In genomic region chr17:42997390-42997983, GRCh38 we compare ENCODE assay signal across 8 cellular contexts. TPM values are rescaled to one million over a fixed set of nuclear protein-coding genes. Genes with fewer than 3 reads are reported as not detected.
DNase-seq lines count a peak whose midpoint lies in the region; ATAC-seq, FAIRE-seq and TF ChIP-seq lines count a peak whose summit lies in the region.

No MANE protein-coding gene starts in this region.

- no peaks in the 10 kb centered on the region for H3K9me3 Mint-ChIP-seq in astrocyte (ENCODE audit: unreplicated experiment)

- H3K27me3 ChIP-seq in A673 (replicated peaks; ENCODE audit: insufficient read depth, low read depth, low read length, poor library complexity) (no peaks in the 10 kb centered on the region), astrocyte (ENCODE audit: insufficient read depth, low read length) (no peaks in the 10 kb centered on the region), lung (ENCODE audit: control insufficient read depth, insufficient read depth) (no peaks in the 10 kb centered on the region)

- H3K79me2 ChIP-seq in astrocyte (ENCODE audit: insufficient read depth, low read length): peaks cover 35% of the 10 kb centered on the region

- intact Hi-C loops in A673 (cut with micrococcal nuclease; ENCODE audit: unreplicated experiment): no loop called here

- peaks cover 25% of the 10 kb centered on the region for H3K4me1 Mint-ChIP-seq in astrocyte (ENCODE audit: low read depth, unreplicated experiment)

- H3K27ac Mint-ChIP-seq in astrocyte (ENCODE audit: unreplicated experiment): peak overlapping the region; percentile 99

- peaks cover 38% of the 10 kb centered on the region for H4K20me1 ChIP-seq in astrocyte (ENCODE audit: insufficient read depth, low read length)

- H3K4me1 ChIP-seq in A673 (ENCODE audit: insufficient read depth, low read length, poor library complexity, severe bottlenecking) (peaks cover 6% of the 10 kb centered on the region), astrocyte (ENCODE audit: insufficient read depth, low read length) (peaks cover 29% of the 10 kb centered on the region), lung (ENCODE audit: control insufficient read depth in 2 of 2, insufficient read depth in 2 of 2, low read length in 2 of 2) (peaks cover 6% of the 10 kb centered on the region in 2 donors)

- no peaks in the 10 kb centered on the region for H3K27me3 Mint-ChIP-seq in astrocyte (ENCODE audit: low read depth, unreplicated experiment)

- H3K27ac ChIP-seq in A673 (ENCODE audit: low read depth, low read length, poor library complexity, severe bottlenecking) (no peak overlapping the region), astrocyte (ENCODE audit: low read depth, low read length) (peak overlapping the region; percentile 38), lung (ENCODE audit: low read depth in 1 of 2, low read length in 1 of 2) (peak overlapping the region; percentile 60 to 74)

- H3K4me2 ChIP-seq in astrocyte (ENCODE audit: low read length): peak overlapping the region; percentile 78

- peak overlapping the region; percentile 64 for H3K9ac ChIP-seq in astrocyte (ENCODE audit: low read length)

- peaks cover 29% of the 10 kb centered on the region for H3K36me3 Mint-ChIP-seq in astrocyte (ENCODE audit: low read depth, unreplicated experiment)

- H3K4me3 ChIP-seq in A673 (ENCODE audit: low read depth, low read length, poor library complexity, severe bottlenecking): peak overlapping the region; percentile 92
- peak overlapping the region; percentile 10; the same call in 1 of the 2 replicates for H3K4me3 ChIP-seq in HFF-Myc (replicated peaks; ENCODE audit: low read depth, low read length)
- peak overlapping the region; percentile 43 for H3K4me3 ChIP-seq in astrocyte (ENCODE audit: insufficient read depth, low read depth, low read length)
- no peak overlapping the region for H3K4me3 ChIP-seq in lung

- ATAC-seq in lung (ENCODE audit: insufficient read depth, low FRiP score) (no peak), GM19324 (IDR thresholded peaks at IDR 0.05; ENCODE audit: low FRiP score, unreplicated experiment) (no peak)

- no TSS peak for BruUV-seq in A673 (replicated peaks; lab: Mats Ljungman, UMichigan)

- H3K9me3 ChIP-seq in A673 (ENCODE audit: low read depth, low read length, poor library complexity, severe bottlenecking) (no peaks in the 10 kb centered on the region), astrocyte (ENCODE audit: insufficient read depth, low read depth, low read length) (no peaks in the 10 kb centered on the region), lung (ENCODE audit: control insufficient read depth in 2 of 2, insufficient read depth in 1 of 2, low read length in 1 of 2) (no peaks in the 10 kb centered on the region)

- FAIRE-seq in astrocyte (lab: Jason Lieb, UNC): no peak

- TF ChIP-seq CTCF in A673 (conservative IDR thresholded peaks at IDR 0.05; ENCODE audit: low read depth, low read length): no peak
- no peak for TF ChIP-seq CTCF in HFF-Myc (IDR thresholded peaks at IDR 0.05; ENCODE audit: low read depth, low read length, missing control alignments)
- TF ChIP-seq CTCF in astrocyte (IDR thresholded peaks at IDR 0.05; ENCODE audit: insufficient read depth, low read depth, low read length): no peak
- TF ChIP-seq CTCF in lung (IDR thresholded peaks at IDR 0.05; ENCODE audit: control extremely low read depth, extremely low read depth): no peak

- peaks cover 22% of the 10 kb centered on the region for H3K36me3 ChIP-seq in A673 (ENCODE audit: insufficient read depth, low read length, poor library complexity, severe bottlenecking)
- peaks cover 27% of the 10 kb centered on the region for H3K36me3 ChIP-seq in astrocyte (ENCODE audit: insufficient read depth, low read length)
- peaks cover 9 to 10% of the 10 kb centered on the region in 2 donors for H3K36me3 ChIP-seq in lung (ENCODE audit: control insufficient read depth in 2 of 2, insufficient read depth in 2 of 2, low read length in 2 of 2)

- POLR2A ChIA-PET in A673 (lab: Charles Lee; ENCODE audit: low non-redundant PET): interaction anchor here (0.7 to 0.9 kb wide), 4 partner anchors 9 to 318 kb away, joined by 3 to 17 read pairs (median 6); partner anchors contain the start of gene IFI35

- peak overlapping the region; percentile 99 for H3K4me3 Mint-ChIP-seq in astrocyte (ENCODE audit: unreplicated experiment)

- CTCF ChIA-PET in A673 (lab: Charles Lee): interaction anchor here (0.6 to 1.5 kb wide), 3 partner anchors 27 to 83 kb away, joined by 3 to 4 read pairs (median 3); partner anchors contain the start of gene AARSD1

- DNase-seq in A673 (ENCODE audit: low spot score) (no peak), HFF-Myc (ENCODE audit: extremely low read depth, low read depth) (no peak), astrocyte (ENCODE audit: low read depth) (no peak), lung (ENCODE audit: low spot score) (no peak), glomerular visceral epithelial cell (ENCODE audit: extremely low spot score) (no peak), C1 segment of cervical spinal cord (lab: John Stamatoyannopoulos, UW) (no peak), superior temporal gyrus (ENCODE audit: extremely low spot score) (no peak)

- 18 to 31% methylated on average over 5 of the region's 5 CpGs for WGBS in lung, 2 donors

- peak overlapping the region; percentile 16 for H2AFZ ChIP-seq in astrocyte (ENCODE audit: low read depth, low read length)

RNA-seq across cellular contexts. Expression of gene RPL27, which starts 0.7 kb away (rescaled TPM):
- total RNA-seq in A673 (2021): 547 and 560 TPM in 2 replicates
- 993 and 1,032 TPM in 2 replicates for total RNA-seq in astrocyte
- 100 to 1,000 TPM; 665 to 826 TPM for total RNA-seq in lung
- 1,000 to 10,000 TPM; 2,343 to 3,245 TPM for polyA plus RNA-seq in lung

RNA-seq across cellular contexts. Expression of gene IFI35, which starts 9.1 kb away (rescaled TPM):
- total RNA-seq in A673 (2021) (4.9 and 7.2 TPM in 2 replicates), astrocyte (60.5 and 72.8 TPM in 2 replicates), lung (10 to 100 TPM; 18.8 to 40.6 TPM)
- 10 to 100 TPM; 36.7 to 60.3 TPM for polyA plus RNA-seq in lung

RNA-seq across cellular contexts. Expression of gene RUNDC1, which starts 17.1 kb away (rescaled TPM):
- total RNA-seq in A673 (2021): 7.3 and 8.0 TPM in 2 replicates
- total RNA-seq in astrocyte: 13.2 and 13.8 TPM in 2 replicates
- total RNA-seq in lung: 10 to 100 TPM; 12.7 to 16.7 TPM
- polyA plus RNA-seq in lung: 1 to 10 TPM; 8.1 to 8.7 TPM

RNA-seq across cellular contexts. Expression of gene PTGES3L, which starts 17.6 kb away (rescaled TPM):
- 0.64 and 1.1 TPM in 2 replicates for total RNA-seq in A673 (2021)
- 5.1 and 5.8 TPM in 2 replicates for total RNA-seq in astrocyte
- total RNA-seq in lung: 1 to 10 TPM; 1.1 to 1.8 TPM
- under 1 TPM; 0.43 to 0.69 TPM for polyA plus RNA-seq in lung

RNA-seq across cellular contexts. Expression of gene VAT1, which starts 24.7 kb away (rescaled TPM):
- total RNA-seq in A673 (2021): 45.2 and 47.0 TPM in 2 replicates
- total RNA-seq in astrocyte: 348 and 413 TPM in 2 replicates
- 100 to 1,000 TPM in 1 of 2 donors, 10 to 100 TPM in 1; 62.3 to 255 TPM for total RNA-seq in lung
- polyA plus RNA-seq in lung: 100 to 1,000 TPM in 1 of 2 donors, 10 to 100 TPM in 1; 80.2 to 162 TPM
